Comparison of ENCODE assay signal across 1 cellular context in genomic region chr4:25343671-25344070, GRCh38.
TF ChIP-seq lines count a peak whose summit lies in the region.

No MANE protein-coding gene starts in this region.

TF ChIP-seq in endothelial cell of umbilical vein, 7 proteins besides CTCF, POLR2A, EP300 and RAD21 (continued from another document):
- no peak for TF ChIP-seq MYC (IDR thresholded peaks at IDR 0.05; ENCODE audit: low read depth, low read length)
- TF ChIP-seq GATA2 (IDR thresholded peaks at IDR 0.05; ENCODE audit: insufficient read depth, insufficient read length, low read depth, low read length), result no peak
- TF ChIP-seq MAX (IDR thresholded peaks at IDR 0.05; ENCODE audit: insufficient read depth, insufficient read length), result no peak
- no peak for TF ChIP-seq POLR2AphosphoS5 (IDR thresholded peaks at IDR 0.05; ENCODE audit: insufficient read depth, low read depth, low read length)
